ENCODE assay signal across 9 cellular contexts in genomic region chr11:108220721-108221346, GRCh38. TPM values are rescaled to one million over a fixed set of nuclear protein-coding genes. Genes with fewer than 3 reads are reported as not detected.
A peak's percentile ranks its signal among the peaks of the same experiment; 100 is the strongest.
DNase-seq lines count a peak whose midpoint lies in the region; FAIRE-seq and TF ChIP-seq lines count a peak whose summit lies in the region.
"Had no signal": no experiment of that assay in that cellular context is flagged by ENCODE, and none has a peak within 500 bp of the region (broad histone marks: within the 10 kb centered on the region; RNA-seq: fewer than 3 reads in every experiment).

No MANE protein-coding gene starts in this region.

- no peak for TF ChIP-seq CTCF in fibroblast of pulmonary artery (IDR thresholded peaks at IDR 0.05; ENCODE audit: low read length, missing control alignments)

- H3K4me1 ChIP-seq in skeletal muscle tissue (ENCODE audit: control insufficient read depth in 3 of 3, insufficient read depth in 3 of 3, low read length in 3 of 3): peaks cover 16 to 34% (median 30%) of the 10 kb centered on the region in 3 donors

- no peak for DNase-seq in GM12891 (ENCODE audit: insufficient read length, low spot score)
- peak; percentile 29 for DNase-seq in RKO (ENCODE audit: low spot score)
- peak; percentile 24 for DNase-seq in fibroblast of pulmonary artery (ENCODE audit: low read depth)
- DNase-seq in retina: no peak
- DNase-seq in activated CD4-positive, alpha-beta T cell treated with anti-CD3 and anti-CD28 coated beads for 4 hours: no peak
- DNase-seq in DMS153 treated with DMSO at 0.1 percent for 48 hours (lab: John Stamatoyannopoulos, UW; ENCODE audit: unreplicated experiment): no peak
- DNase-seq in Ammon's horn (ENCODE audit: low spot score): no peak
- DNase-seq: NCI-H82 had no signal

- peak; percentile 43 for FAIRE-seq in GM12891 (lab: Jason Lieb, UNC)

- H3K4me3 ChIP-seq in fibroblast of pulmonary artery (replicated peaks; ENCODE audit: low read depth, low read length): peak overlapping the region; percentile 93
- H3K4me3 ChIP-seq in skeletal muscle tissue (ENCODE audit: low read length in 3 of 3): peak overlapping the region; percentile 93 to 100 (median 95)

- no peak overlapping the region for H3K27ac ChIP-seq in skeletal muscle tissue (ENCODE audit: low read depth, low read length)

- peak overlapping the region; percentile 37 to 92 (median 89) for H3K9ac ChIP-seq in skeletal muscle tissue (ENCODE audit: low read depth in 1 of 3, low read length in 3 of 3)

- no peaks in the 10 kb centered on the region for H3K36me3 ChIP-seq in skeletal muscle tissue (ENCODE audit: control insufficient read depth in 3 of 3, insufficient read depth in 3 of 3, low read length in 3 of 3)

- TF ChIP-seq POLR2A in GM12891 (IDR thresholded peaks at IDR 0.05; ENCODE audit: low read depth, low read length): no peak

- no peaks in the 10 kb centered on the region for H3K27me3 ChIP-seq in skeletal muscle tissue (ENCODE audit: control insufficient read depth in 3 of 3, insufficient read depth in 3 of 3, low read length in 3 of 3)

- H3K9me3 ChIP-seq in skeletal muscle tissue (ENCODE audit: control insufficient read depth in 3 of 3, low read length in 3 of 3): no peaks in the 10 kb centered on the region

TF ChIP-seq in GM12891, 5 proteins besides CTCF, POLR2A, EP300 and RAD21:
- TF ChIP-seq SPI1 (IDR thresholded peaks at IDR 0.05; ENCODE audit: low read depth, low read length) (no peak), POU2F2 (IDR thresholded peaks at IDR 0.05; ENCODE audit: low read depth, low read length) (no peak)

RNA-seq across cellular contexts. Expression of gene NPAT, which starts 1.6 kb away (rescaled TPM):
- 7.3 TPM for polyA plus RNA-seq in GM12891 (2012; ENCODE audit: low read depth, missing spikeins)
- 8.4 TPM for total RNA-seq in skeletal muscle tissue

RNA-seq across cellular contexts. Expression of gene ATM, which starts 2.0 kb away (rescaled TPM):
- 25.7 TPM for polyA plus RNA-seq in GM12891 (2012; ENCODE audit: low read depth, missing spikeins)
- total RNA-seq in skeletal muscle tissue: 68.9 TPM

Comparison
In these comparisons a context has a peak if more than half of its experiments do, and no peak if none do; other contexts are left out.
1. DNase-seq: peak in RKO (single experiment) and fibroblast of pulmonary artery (single experiment); none in GM12891 (single experiment), retina (single experiment), activated CD4-positive, alpha-beta T cell treated with anti-CD3 and anti-CD28 coated beads for 4 hours (0 of 2), DMS153 treated with DMSO at 0.1 percent for 48 hours (single experiment) and Ammon's horn (single experiment).